In the genomic region with DNA sequence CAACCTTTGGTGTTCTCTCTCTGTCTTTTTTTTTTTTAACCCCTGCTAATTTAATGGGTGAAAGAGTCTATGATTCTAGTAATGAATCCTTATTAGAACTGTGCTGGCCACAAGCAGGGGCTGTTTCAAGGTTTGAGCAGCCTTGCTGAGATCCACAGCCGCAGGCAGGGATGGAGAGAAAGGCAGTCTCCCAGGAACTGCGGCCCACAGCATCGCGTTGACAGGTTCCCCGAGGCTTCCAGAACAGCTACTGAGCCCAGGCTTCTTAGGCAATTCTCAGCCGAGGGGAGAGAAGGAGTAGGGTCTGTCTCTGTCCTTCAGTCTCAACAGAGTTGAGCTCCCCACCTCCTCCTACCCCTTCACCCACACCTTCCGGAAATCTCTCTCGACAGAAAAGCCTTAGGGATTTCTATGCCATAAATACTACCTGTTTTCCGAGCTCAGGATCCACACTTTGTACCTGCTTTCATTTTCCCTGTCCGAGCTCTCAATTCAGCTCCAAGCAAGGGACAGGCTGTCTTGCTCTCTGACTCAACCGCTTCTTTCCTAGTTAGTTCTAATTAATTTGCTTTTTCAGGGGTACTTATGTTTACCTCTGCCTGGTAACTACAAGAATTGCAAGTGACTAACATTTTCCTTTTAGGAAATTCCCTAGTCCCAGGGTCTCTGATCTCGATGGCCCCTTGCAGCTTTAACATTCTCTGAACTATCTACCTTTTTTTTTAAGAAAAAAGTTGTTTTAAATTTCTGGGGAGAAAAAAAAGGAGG, we compare ENCODE assay signal across 18 cellular contexts. TPM values are rescaled to one million over a fixed set of nuclear protein-coding genes. Genes with fewer than 3 reads are reported as not detected.
DNase-seq lines count a peak whose midpoint lies in the region; ATAC-seq and TF ChIP-seq lines count a peak whose summit lies in the region.
"Had no signal": no experiment of that assay in that cellular context is flagged by ENCODE, and none has a peak within 500 bp of the region (broad histone marks: within the 10 kb centered on the region; RNA-seq: fewer than 3 reads in every experiment).

No MANE protein-coding gene starts in this region.

- TF ChIP-seq POLR2A in esophagus squamous epithelium (IDR thresholded peaks at IDR 0.05): no peak

- ATAC-seq in Panc1 (peak; percentile 71), GM18867 (IDR thresholded peaks at IDR 0.05; ENCODE audit: unreplicated experiment) (no peak)

- BruUV-seq in Panc1 (replicated peaks; lab: Mats Ljungman, UMichigan) (no TSS peak), A673 (replicated peaks; lab: Mats Ljungman, UMichigan) (no TSS peak)

- WGBS in esophagus squamous epithelium, 2 donors: 24 to 34% methylated on average over 7 to 12 of the region's 12 CpGs

- peaks cover 13% of the 10 kb centered on the region for H3K4me1 ChIP-seq in Panc1 (ENCODE audit: control insufficient read depth, insufficient read depth, low read length)
- H3K4me1 ChIP-seq in esophagus squamous epithelium: peaks cover 0 to 25% (median 0%) of the 10 kb centered on the region in 3 donors
- no peaks in the 10 kb centered on the region for H3K4me1 ChIP-seq in A673 (ENCODE audit: insufficient read depth, low read length, poor library complexity, severe bottlenecking)
- H3K4me1 ChIP-seq: pancreas, sigmoid colon, SJSA1 had no signal

- POLR2A ChIA-PET in Panc1 (lab: Charles Lee) (interaction anchor here (0.6 kb wide), 1 partner anchor 106 kb away, joined by 3 read pairs; no protein-coding TSS in a partner anchor), A673 (lab: Charles Lee; ENCODE audit: low non-redundant PET) (no interaction called here)

- CTCF ChIA-PET in Panc1 (lab: Charles Lee): no interaction called here
- CTCF ChIA-PET in A673 (lab: Charles Lee): no interaction called here

- DNase-seq in DMS153 treated with DMSO at 0.1 percent for 48 hours (lab: John Stamatoyannopoulos, UW; ENCODE audit: unreplicated experiment) (peak; percentile 49), Panc1 (ENCODE audit: low read depth, low spot score) (no peak), esophagus squamous epithelium (lab: John Stamatoyannopoulos, UW) (no peak), renal cortical epithelial cell (ENCODE audit: low read depth) (peak; percentile 17), NCI-H774 (lab: John Stamatoyannopoulos, UW) (no peak), A172 (ENCODE audit: low spot score) (no peak), A673 (ENCODE audit: low spot score) (no peak)
- DNase-seq: activated CD4-positive, alpha-beta T cell treated with anti-CD3 and anti-CD28 coated beads, Interleukin-2, amount 10 ng/mL, durations not matched to agents 7 days and 5 days; CD4-positive, alpha-beta memory T cell; GF-D8; mesendoderm; NCI-H1105; NCI-H2081; sigmoid colon; substantia nigra had no signal

- H3K9me3 ChIP-seq in Panc1 (ENCODE audit: control insufficient read depth, insufficient read depth, low read depth, low read length): no peaks in the 10 kb centered on the region
- H3K9me3 ChIP-seq in esophagus squamous epithelium: no peaks in the 10 kb centered on the region
- H3K9me3 ChIP-seq in A673 (ENCODE audit: low read depth, low read length, poor library complexity, severe bottlenecking): no peaks in the 10 kb centered on the region
- H3K9me3 ChIP-seq: pancreas, sigmoid colon, SJSA1 had no signal

- intact Hi-C loops in Panc1 (cut with micrococcal nuclease; ENCODE audit: unreplicated experiment) (no loop called here), esophagus squamous epithelium (cut with DNase I) (no loop called here), A673 (cut with micrococcal nuclease; ENCODE audit: unreplicated experiment) (no loop called here)

- H3K27me3 ChIP-seq in Panc1 (ENCODE audit: control insufficient read depth, insufficient read depth, low read length): no peaks in the 10 kb centered on the region
- H3K27me3 ChIP-seq in esophagus squamous epithelium: peaks cover 0 to 58% (median 0%) of the 10 kb centered on the region in 4 donors
- no peaks in the 10 kb centered on the region for H3K27me3 ChIP-seq in A673 (replicated peaks; ENCODE audit: insufficient read depth, low read depth, low read length, poor library complexity)
- H3K27me3 ChIP-seq: pancreas, sigmoid colon had no signal

- H3K36me3 ChIP-seq in Panc1 (ENCODE audit: control insufficient read depth, insufficient read depth, low read length): no peaks in the 10 kb centered on the region
- no peaks in the 10 kb centered on the region for H3K36me3 ChIP-seq in esophagus squamous epithelium
- no peaks in the 10 kb centered on the region for H3K36me3 ChIP-seq in A673 (ENCODE audit: insufficient read depth, low read length, poor library complexity, severe bottlenecking)
- H3K36me3 ChIP-seq: pancreas, sigmoid colon, SJSA1 had no signal

- in situ Hi-C loops in Panc1 (cut with HindIII; ENCODE audit: low pct_unique_long_range_greater_than_20kb, low sequenced_read_pairs): no loop called here

- H3K4me3 ChIP-seq in Panc1 (ENCODE audit: low read depth in 2 of 2, low read length in 2 of 2): peak overlapping the region; percentile 8 to 30; a peak in 3 of 4 replicates
- H3K4me3 ChIP-seq in esophagus squamous epithelium: no peak overlapping the region
- H3K4me3 ChIP-seq in A673 (ENCODE audit: low read depth, low read length, poor library complexity, severe bottlenecking): no peak overlapping the region
- H3K4me3 ChIP-seq: pancreas, sigmoid colon, SJSA1 had no signal

- no peak for TF ChIP-seq CTCF in Panc1 (IDR thresholded peaks at IDR 0.05)
- no peak for TF ChIP-seq CTCF in esophagus squamous epithelium (IDR thresholded peaks at IDR 0.05)
- no peak for TF ChIP-seq CTCF in A673 (conservative IDR thresholded peaks at IDR 0.05; ENCODE audit: low read depth, low read length)

- peak overlapping the region; percentile 68 for H3K27ac ChIP-seq in Panc1 (ENCODE audit: low read length)
- peak overlapping the region; percentile 86 to 90 (median 88) for H3K27ac ChIP-seq in esophagus squamous epithelium
- no peak overlapping the region for H3K27ac ChIP-seq in A673 (ENCODE audit: low read depth, low read length, poor library complexity, severe bottlenecking)
- H3K27ac ChIP-seq: pancreas, sigmoid colon, SJSA1 had no signal

RNA-seq across cellular contexts. Expression of gene CASZ1, which starts 6.7 kb away (rescaled TPM):
- total RNA-seq in Panc1 (2021; ENCODE audit: unreplicated experiment) (27.8 TPM), esophagus squamous epithelium (10 to 100 TPM; 13.1 to 33.7 (median 20.9) TPM), renal cortical epithelial cell (7.8 and 8.9 TPM in 2 replicates), A673 (2021) (1.6 and 1.9 TPM in 2 replicates)
- 15.3 TPM for polyA plus RNA-seq in Panc1 (2012; ENCODE audit: insufficient read length)
- 1.1 and 1.6 TPM in 2 replicates for total RNA-seq in A172 (2014; rRNA removed; shearing (Covaris generic))

Comparison
In these comparisons a context has a peak if more than half of its experiments do, and no peak if none do; other contexts are left out.
1. DNase-seq: peak in DMS153 treated with DMSO at 0.1 percent for 48 hours (single experiment) and renal cortical epithelial cell (single experiment); none in Panc1 (single experiment), esophagus squamous epithelium (single experiment), NCI-H774 (single experiment), A172 (single experiment) and A673 (single experiment).
2. H3K4me3 ChIP-seq: peak in Panc1 (2 of 2); none in esophagus squamous epithelium (0 of 4) and A673 (single experiment).